Comparison of ENCODE assay signal across 8 cellular contexts in the genomic region with DNA sequence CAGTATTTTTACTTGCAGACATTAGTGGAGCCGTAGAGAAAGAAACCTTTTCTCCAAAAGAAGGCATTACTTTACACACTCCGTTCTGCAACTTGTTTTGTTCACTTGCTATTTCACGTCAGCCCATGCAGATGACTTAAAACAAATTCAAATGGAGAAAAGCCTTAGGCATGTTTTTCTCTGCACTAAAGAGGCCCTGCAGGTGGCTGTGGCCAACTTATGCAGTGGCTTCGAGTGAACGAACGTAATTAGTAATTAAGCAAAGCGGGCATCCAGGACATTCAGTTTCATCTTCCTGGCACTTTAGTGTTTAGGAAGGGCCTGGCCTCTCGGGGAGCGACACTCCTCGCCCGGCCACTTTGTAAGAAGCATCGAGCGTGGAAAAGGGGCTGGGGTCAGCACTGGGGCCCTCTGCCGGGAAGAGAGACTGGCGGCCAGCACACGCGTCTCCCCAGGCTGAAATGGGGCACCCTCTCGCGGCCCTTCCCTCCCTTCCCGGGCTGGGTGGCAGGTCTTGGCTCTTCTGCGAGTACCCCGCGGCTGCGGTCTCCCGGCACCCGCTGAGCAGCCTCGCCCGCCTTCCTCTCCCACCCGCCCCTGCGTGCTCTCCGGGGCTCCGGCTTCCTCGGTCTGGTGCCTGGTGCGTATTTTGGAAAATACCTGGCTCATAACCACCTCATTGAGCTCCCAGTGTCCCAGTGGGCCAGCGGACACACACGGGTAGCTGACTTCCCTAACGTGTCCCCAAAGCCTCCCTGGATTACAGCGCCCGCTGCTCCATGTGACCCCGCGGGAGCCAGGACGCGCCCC. TPM values are rescaled to one million over a fixed set of nuclear protein-coding genes. Genes with fewer than 3 reads are reported as not detected.
DNase-seq lines count a peak whose midpoint lies in the region; ATAC-seq and TF ChIP-seq lines count a peak whose summit lies in the region.

No MANE protein-coding gene starts in this region.

- DNase-seq in NCI-H82 (lab: John Stamatoyannopoulos, UW) (peak; percentile 49), NCI-H82 treated with DMSO at 0.1 percent for 48 hours (lab: John Stamatoyannopoulos, UW; ENCODE audit: unreplicated experiment) (no peak), NCI-H1092 (lab: John Stamatoyannopoulos, UW) (peak; percentile 46), endothelial cell (ENCODE audit: low spot score) (peak; percentile 26), superior temporal gyrus (ENCODE audit: extremely low spot score) (peak; percentile 55)
- DNase-seq in activated CD4-positive, alpha-beta memory T cell treated with anti-CD3 and anti-CD28 coated beads, Interleukin-2, amount 10 ng/mL, durations not matched to agents 7 days and 5 days, result peak; percentile 54

- no peaks in the 10 kb centered on the region for H3K27me3 ChIP-seq in mucosa of stomach (ENCODE audit: control insufficient read depth, insufficient read depth, low read length)

- ATAC-seq in HG02610 (IDR thresholded peaks at IDR 0.05; ENCODE audit: unreplicated experiment), result peak; percentile 55

- no peaks in the 10 kb centered on the region for H3K9me3 ChIP-seq in mucosa of stomach (ENCODE audit: control insufficient read depth, low read length)

- H3K27me3 Mint-ChIP-seq in activated CD4-positive, alpha-beta memory T cell treated with anti-CD3 and anti-CD28 coated beads, Interleukin-2, amount 10 ng/mL, durations not matched to agents 7 days and 5 days, result peaks cover 4% of the 10 kb centered on the region
- peaks cover 8% of the 10 kb centered on the region for H3K27me3 Mint-ChIP-seq in endothelial cell (ENCODE audit: unreplicated experiment)

- peaks cover 10% of the 10 kb centered on the region for H3K4me1 ChIP-seq in mucosa of stomach (ENCODE audit: control insufficient read depth, insufficient read depth, low read length)

- POLR2A ChIA-PET in activated CD4-positive, alpha-beta memory T cell treated with anti-CD3 and anti-CD28 coated beads, Interleukin-2, amount 10 ng/mL, durations not matched to agents 7 days and 5 days (lab: Charles Lee), result interaction anchor here (1.3 to 5.2 kb wide), 5 partner anchors 13 to 122 kb away, joined by 5 to 84 read pairs (median 12); a partner anchor contains a TSS

- H3K27ac Mint-ChIP-seq in activated CD4-positive, alpha-beta memory T cell treated with anti-CD3 and anti-CD28 coated beads, Interleukin-2, amount 10 ng/mL, durations not matched to agents 7 days and 5 days, result peak overlapping the region; percentile 86
- H3K27ac Mint-ChIP-seq in endothelial cell (ENCODE audit: unreplicated experiment), result peak overlapping the region; percentile 70

- peak overlapping the region; percentile 81 for H3K4me3 Mint-ChIP-seq in activated CD4-positive, alpha-beta memory T cell treated with anti-CD3 and anti-CD28 coated beads, Interleukin-2, amount 10 ng/mL, durations not matched to agents 7 days and 5 days
- H3K4me3 Mint-ChIP-seq in endothelial cell (ENCODE audit: unreplicated experiment), result peak overlapping the region; percentile 83

- TF ChIP-seq CTCF in endothelial cell (IDR thresholded peaks at IDR 0.05; ENCODE audit: unreplicated experiment), result no peak

- H3K4me1 Mint-ChIP-seq in activated CD4-positive, alpha-beta memory T cell treated with anti-CD3 and anti-CD28 coated beads, Interleukin-2, amount 10 ng/mL, durations not matched to agents 7 days and 5 days, result peaks cover 31% of the 10 kb centered on the region
- H3K4me1 Mint-ChIP-seq in endothelial cell (ENCODE audit: unreplicated experiment), result peaks cover 8% of the 10 kb centered on the region

- CTCF ChIA-PET in activated CD4-positive, alpha-beta memory T cell treated with anti-CD3 and anti-CD28 coated beads, Interleukin-2, amount 10 ng/mL, durations not matched to agents 7 days and 5 days (lab: Charles Lee), result interaction anchor here (0.6 to 4.1 kb wide), 6 partner anchors 11 to 940 kb away, joined by 3 to 23 read pairs (median 15); a partner anchor contains a TSS

- H3K9ac ChIP-seq in mucosa of stomach (ENCODE audit: low read length), result peak overlapping the region; percentile 93

- H3K36me3 ChIP-seq in mucosa of stomach (ENCODE audit: control insufficient read depth, insufficient read depth, low read length), result no peaks in the 10 kb centered on the region

- H3K36me3 Mint-ChIP-seq in activated CD4-positive, alpha-beta memory T cell treated with anti-CD3 and anti-CD28 coated beads, Interleukin-2, amount 10 ng/mL, durations not matched to agents 7 days and 5 days (ENCODE audit: low read depth), result peaks cover 5% of the 10 kb centered on the region
- H3K36me3 Mint-ChIP-seq in endothelial cell (ENCODE audit: low read depth, unreplicated experiment), result peaks cover 4% of the 10 kb centered on the region

- peak overlapping the region; percentile 63 for H3K4me3 ChIP-seq in mucosa of stomach (ENCODE audit: low read length)

- H3K9me3 Mint-ChIP-seq in activated CD4-positive, alpha-beta memory T cell treated with anti-CD3 and anti-CD28 coated beads, Interleukin-2, amount 10 ng/mL, durations not matched to agents 7 days and 5 days, result no peaks in the 10 kb centered on the region
- H3K9me3 Mint-ChIP-seq in endothelial cell (ENCODE audit: unreplicated experiment), result no peaks in the 10 kb centered on the region

RNA-seq across cellular contexts. Expression of a gene that starts 0.7 kb away (rescaled TPM):
- 10 to 100 TPM; 10.0 to 10.9 TPM for total RNA-seq in activated CD4-positive, alpha-beta memory T cell treated with anti-CD3 and anti-CD28 coated beads, Interleukin-2, amount 10 ng/mL, durations not matched to agents 7 days and 5 days
- 4.5 TPM for total RNA-seq in endothelial cell (ENCODE audit: unreplicated experiment)

RNA-seq across cellular contexts. Expression of a gene that starts 36.6 kb away (rescaled TPM):
- total RNA-seq in activated CD4-positive, alpha-beta memory T cell treated with anti-CD3 and anti-CD28 coated beads, Interleukin-2, amount 10 ng/mL, durations not matched to agents 7 days and 5 days, result not detected
- total RNA-seq in endothelial cell (ENCODE audit: unreplicated experiment), result 0.46 TPM
